In the genomic region with DNA sequence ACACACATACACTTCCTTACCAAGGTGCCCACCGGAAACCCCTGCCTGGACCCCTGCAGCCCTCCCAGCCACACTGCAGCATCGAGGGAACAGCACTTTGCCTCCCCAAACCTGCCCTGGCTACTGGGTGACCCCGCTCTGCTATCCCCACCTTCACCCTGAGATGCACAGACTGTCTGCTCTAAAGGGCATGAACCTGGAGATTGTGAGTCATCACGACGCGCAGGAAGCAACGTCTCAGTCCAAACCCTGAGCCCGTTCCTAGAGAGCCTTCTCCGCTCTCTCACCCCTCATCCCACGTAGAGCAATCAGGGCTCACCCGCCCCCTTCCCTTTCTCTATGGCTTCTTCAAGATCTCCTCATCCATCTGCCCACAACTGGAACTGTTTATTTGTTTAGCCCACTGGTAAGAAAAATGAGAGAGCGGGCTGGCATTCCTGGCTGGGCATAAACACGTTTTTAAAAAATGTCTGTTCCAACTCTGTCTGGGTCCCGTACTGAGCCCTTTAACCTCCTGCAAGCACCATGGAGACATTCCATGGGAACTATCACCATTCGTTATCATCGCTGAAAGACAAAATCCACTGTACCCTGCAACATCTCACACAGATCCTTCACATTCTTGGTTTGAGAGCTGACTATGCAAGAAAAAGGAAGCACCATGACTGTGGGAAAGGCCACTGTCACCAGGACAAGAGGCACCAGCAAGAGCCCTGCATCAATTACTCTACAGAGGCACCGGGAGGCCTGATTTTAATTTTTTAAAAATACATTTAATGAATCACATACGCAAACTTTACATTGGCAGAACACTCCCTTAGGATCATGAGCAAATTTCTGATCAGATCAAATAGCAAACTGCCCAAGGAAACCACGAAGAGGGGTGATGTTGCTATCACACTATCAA, we compare ENCODE assay signal across 11 cellular contexts. TPM values are rescaled to one million over a fixed set of nuclear protein-coding genes. Genes with fewer than 3 reads are reported as not detected.
DNase-seq lines count a peak whose midpoint lies in the region; ATAC-seq and TF ChIP-seq lines count a peak whose summit lies in the region.
"Had no signal": no experiment of that assay in that cellular context is flagged by ENCODE, and none has a peak within 500 bp of the region (broad histone marks: within the 10 kb centered on the region; RNA-seq: fewer than 3 reads in every experiment).

No MANE protein-coding gene starts in this region.

- TF ChIP-seq CTCF in Caco-2 (IDR thresholded peaks at IDR 0.05; ENCODE audit: insufficient read depth in 1 of 2, low read depth in 1 of 2, low read length in 1 of 2, severe bottlenecking in 1 of 2, unreplicated experiment in 1 of 2): no peak
- TF ChIP-seq CTCF in PC-3 (conservative IDR thresholded peaks at IDR 0.05; ENCODE audit: low read depth, low read length): no peak
- no peak for TF ChIP-seq CTCF in omental fat pad (IDR thresholded peaks at IDR 0.05)

- peaks cover 10% of the 10 kb centered on the region for H3F3A ChIP-seq in PC-3 (ENCODE audit: low read length, unreplicated experiment)

- no peak overlapping the region for H3K4me3 Mint-ChIP-seq in Caco-2 (ENCODE audit: unreplicated experiment)
- H3K4me3 Mint-ChIP-seq: memory B cell had no signal

- H3K79me2 ChIP-seq in PC-3 (ENCODE audit: low read length): peaks cover 86% of the 10 kb centered on the region

- H3K4me1 ChIP-seq in Caco-2 (peaks cover 45% of the 10 kb centered on the region), PC-3 (ENCODE audit: insufficient read depth, low read length) (peaks cover 44% of the 10 kb centered on the region)

- POLR2A ChIA-PET in Caco-2 (lab: Charles Lee): no interaction called here
- POLR2A ChIA-PET in PC-3 (lab: Charles Lee; ENCODE audit: unreplicated experiment): interaction anchor here (0.7 to 0.8 kb wide), 2 partner anchors 30 to 171 kb away, joined by 3 read pairs; no protein-coding TSS in a partner anchor

- 0 out of 2 replicates have a peak overlapping the region, but pooled peaks have one; percentile 6 for H2AFZ ChIP-seq in PC-3 (ENCODE audit: low read length)

- peak overlapping the region; percentile 99 for H3K27ac ChIP-seq in PC-3 (ENCODE audit: low read length)
- H3K27ac ChIP-seq: KMS-11 had no signal

- no peak overlapping the region for H3K4me3 ChIP-seq in Caco-2 (ENCODE audit: low read depth, low read length)
- H3K4me3 ChIP-seq in PC-3 (ENCODE audit: low read length): peak overlapping the region; percentile 60

- H3K27me3 ChIP-seq in Caco-2 (replicated peaks; ENCODE audit: control insufficient read depth, insufficient read depth, low read length) (no peaks in the 10 kb centered on the region), PC-3 (ENCODE audit: low read length) (no peaks in the 10 kb centered on the region)

- H3K9me3 ChIP-seq in Caco-2: no peaks in the 10 kb centered on the region
- H3K9me3 ChIP-seq in PC-3 (ENCODE audit: low read length): no peaks in the 10 kb centered on the region

- intact Hi-C loops in Caco-2 (cut with micrococcal nuclease; ENCODE audit: unreplicated experiment): no loop called here
- intact Hi-C loops in PC-3 (cut with micrococcal nuclease): loop anchor here (1.0 kb wide), 2 partner anchors 27 to 30 kb away; no protein-coding TSS in a partner anchor

- DNase-seq in Caco-2: no peak
- DNase-seq in PC-3: peak; percentile 71
- peak; percentile 67 for DNase-seq in fibroblast of gingiva (ENCODE audit: low read depth)
- DNase-seq in omental fat pad (ENCODE audit: low spot score): no peak
- no peak for DNase-seq in activated T-cell treated with anti-CD3 and anti-CD28 coated beads, Interleukin-2, amount 50 U/mL, for 1 hour
- no peak for DNase-seq in nucleus accumbens (lab: John Stamatoyannopoulos, UW)
- no peak for DNase-seq in activated CD8-positive, alpha-beta memory T cell treated with anti-CD3 and anti-CD28 coated beads, Interleukin-2, amount 50 U/mL, for 48 hours
- DNase-seq in D341Med (ENCODE audit: low spot score): no peak
- DNase-seq: DND-41 had no signal

- H3K27me3 Mint-ChIP-seq in Caco-2 (ENCODE audit: insufficient read depth, unreplicated experiment): no peaks in the 10 kb centered on the region
- H3K27me3 Mint-ChIP-seq: memory B cell had no signal

- H3K36me3 ChIP-seq in Caco-2 (ENCODE audit: control insufficient read depth, insufficient read depth, low read length) (no peaks in the 10 kb centered on the region), PC-3 (ENCODE audit: low read depth, low read length) (no peaks in the 10 kb centered on the region)

- H3K9me3 Mint-ChIP-seq in Caco-2 (ENCODE audit: unreplicated experiment): no peaks in the 10 kb centered on the region
- H3K9me3 Mint-ChIP-seq: memory B cell had no signal

- peak overlapping the region; percentile 86 for H3K4me2 ChIP-seq in PC-3 (ENCODE audit: low read length)
- H3K4me2 ChIP-seq: KMS-11 had no signal

- ATAC-seq in PC-3 (peak; percentile 64), omental fat pad (ENCODE audit: low FRiP score) (peak; percentile 30)

- H3K9me2 ChIP-seq in PC-3 (replicated peaks; ENCODE audit: low read length): no peaks in the 10 kb centered on the region

- peak overlapping the region; percentile 91 for H3K9ac ChIP-seq in PC-3 (ENCODE audit: low read length)
- H3K9ac ChIP-seq: KMS-11 had no signal

- no peaks in the 10 kb centered on the region for H4K20me1 ChIP-seq in PC-3 (ENCODE audit: low read length)

- peak overlapping the region; percentile 1 for H3K27ac Mint-ChIP-seq in Caco-2 (ENCODE audit: unreplicated experiment)
- H3K27ac Mint-ChIP-seq: memory B cell had no signal

- CTCF ChIA-PET in Caco-2 (lab: Charles Lee): no interaction called here
- CTCF ChIA-PET in PC-3 (lab: Charles Lee): interaction anchor here (0.7 kb wide), 1 partner anchor 177 kb away, joined by 4 read pairs; no protein-coding TSS in a partner anchor

- peaks cover 39% of the 10 kb centered on the region for H3K4me1 Mint-ChIP-seq in Caco-2 (ENCODE audit: low read depth, unreplicated experiment)

- peaks cover 36% of the 10 kb centered on the region for H3K36me3 Mint-ChIP-seq in Caco-2 (ENCODE audit: insufficient read depth, unreplicated experiment)
- H3K36me3 Mint-ChIP-seq: memory B cell had no signal

- BruUV-seq in Caco-2 (replicated peaks; lab: Mats Ljungman, UMichigan) (no TSS peak), PC-3 (replicated peaks; lab: Mats Ljungman, UMichigan) (TSS peak; percentile 46)

RNA-seq across cellular contexts. Expression of a gene that starts 28.2 kb away (rescaled TPM):
- 39.9 TPM in 2 replicates for total RNA-seq in Caco-2 (2022)
- total RNA-seq in PC-3 (2014; rRNA removed): 3.5 and 4.5 TPM in 2 replicates
- 10 to 100 TPM; 11.8 to 35.2 (median 13.7) TPM for total RNA-seq in omental fat pad

Comparison
In these comparisons a context has a peak if more than half of its experiments do, and no peak if none do; other contexts are left out.
1. DNase-seq: peak in PC-3 (single experiment) and fibroblast of gingiva (single experiment); none in Caco-2 (0 of 2), omental fat pad (single experiment), activated T-cell treated with anti-CD3 and anti-CD28 coated beads, Interleukin-2, amount 50 U/mL, for 1 hour (single experiment), nucleus accumbens (0 of 56), activated CD8-positive, alpha-beta memory T cell treated with anti-CD3 and anti-CD28 coated beads, Interleukin-2, amount 50 U/mL, for 48 hours (single experiment) and D341Med (single experiment).